ENCODE assay signal across 13 cellular contexts in the genomic region with DNA sequence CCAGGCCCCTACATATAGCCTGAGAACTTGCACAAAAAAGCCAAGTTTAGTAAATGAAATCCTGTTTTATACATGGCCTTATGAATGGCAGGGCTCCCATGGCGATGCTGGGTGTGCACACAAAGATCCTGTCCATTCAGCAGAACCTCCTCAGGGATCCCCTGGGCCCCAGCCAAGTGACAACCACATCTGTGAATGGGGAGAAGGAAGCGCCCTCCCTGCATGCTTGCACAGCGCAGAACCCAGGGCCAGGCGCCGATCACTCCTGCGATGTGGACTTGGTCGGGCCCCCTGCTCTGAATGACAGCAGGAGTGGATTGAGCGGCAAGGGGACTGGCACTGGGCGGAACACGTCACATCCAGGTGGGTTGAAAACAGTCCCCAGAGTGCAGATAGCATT. TPM values are rescaled to one million over a fixed set of nuclear protein-coding genes. Genes with fewer than 3 reads are reported as not detected.
A peak's percentile ranks its signal among the peaks of the same experiment; 100 is the strongest.
DNase-seq lines count a peak whose midpoint lies in the region; ATAC-seq lines count a peak whose summit lies in the region.
"Had no signal": no experiment of that assay in that cellular context is flagged by ENCODE, and none has a peak within 500 bp of the region (broad histone marks: within the 10 kb centered on the region; RNA-seq: fewer than 3 reads in every experiment).

No MANE protein-coding gene starts in this region.

- no peaks in the 10 kb centered on the region for H3K9me3 Mint-ChIP-seq in activated CD8-positive, alpha-beta memory T cell treated with anti-CD3 and anti-CD28 coated beads, Interleukin-2, amount 10 ng/mL, durations not matched to agents 7 days and 5 days (ENCODE audit: low read depth)
- H3K9me3 Mint-ChIP-seq: activated T-helper 17 cell treated with anti-CD3 and anti-CD28 coated beads, Interleukin-2, amount 50 U/mL, for 72 hours; mesothelial cell of epicardium had no signal

- no peaks in the 10 kb centered on the region for H3K9me3 ChIP-seq in NT2/D1 (ENCODE audit: insufficient read depth, low read length)
- H3K9me3 ChIP-seq: ovary had no signal

- H3K27me3 ChIP-seq in NT2/D1 (ENCODE audit: insufficient read depth, insufficient read length) = peaks cover 15% of the 10 kb centered on the region
- H3K27me3 ChIP-seq: ovary had no signal

- DNase-seq in COLO668 (lab: John Stamatoyannopoulos, UW; ENCODE audit: unreplicated experiment) (peak; percentile 7), NT2/D1 (ENCODE audit: low read depth, low spot score) (no peak), head of caudate nucleus (peak in 35 of 42 donors; percentile 32 to 78 (median 58)), posterior vena cava (ENCODE audit: low spot score) (peak; percentile 88), retina (no peak)
- no peak for DNase-seq in activated CD8-positive, alpha-beta memory T cell treated with anti-CD3 and anti-CD28 coated beads, Interleukin-2, amount 10 ng/mL, durations not matched to agents 7 days and 5 days
- DNase-seq: NCI-H1105, NCI-H526 treated with DMSO at 0.1 percent for 48 hours, ovary had no signal

- H3K36me3 ChIP-seq in NT2/D1 (ENCODE audit: insufficient read depth, insufficient read length, low read length) = peaks cover 7% of the 10 kb centered on the region
- H3K36me3 ChIP-seq: ovary had no signal

- intact Hi-C loops in head of caudate nucleus (cut with DNase I) = no loop called here
- intact Hi-C loops in posterior vena cava (cut with DNase I) = no loop called here

- H3K4me1 Mint-ChIP-seq in activated CD8-positive, alpha-beta memory T cell treated with anti-CD3 and anti-CD28 coated beads, Interleukin-2, amount 10 ng/mL, durations not matched to agents 7 days and 5 days = peaks cover 3% of the 10 kb centered on the region
- H3K4me1 Mint-ChIP-seq: activated T-helper 17 cell treated with anti-CD3 and anti-CD28 coated beads, Interleukin-2, amount 50 U/mL, for 72 hours had no signal

- peak overlapping the region; percentile 37 for H3K9ac ChIP-seq in NT2/D1 (ENCODE audit: insufficient read length, low read depth)

- no peaks in the 10 kb centered on the region for H3K36me3 Mint-ChIP-seq in activated CD8-positive, alpha-beta memory T cell treated with anti-CD3 and anti-CD28 coated beads, Interleukin-2, amount 10 ng/mL, durations not matched to agents 7 days and 5 days
- H3K36me3 Mint-ChIP-seq: mesothelial cell of epicardium had no signal

- H3K4me3 ChIP-seq in NT2/D1 (ENCODE audit: insufficient read length, low read depth) = no peak overlapping the region
- H3K4me3 ChIP-seq: ovary had no signal

- CTCF ChIA-PET in activated CD8-positive, alpha-beta memory T cell treated with anti-CD3 and anti-CD28 coated beads, Interleukin-2, amount 10 ng/mL, durations not matched to agents 7 days and 5 days (lab: Charles Lee) = interaction anchor here (1.2 to 1.4 kb wide), 2 partner anchors 35 to 37 kb away, joined by 3 to 6 read pairs; no protein-coding TSS in a partner anchor

- no peak overlapping the region for H3K4me3 Mint-ChIP-seq in activated CD8-positive, alpha-beta memory T cell treated with anti-CD3 and anti-CD28 coated beads, Interleukin-2, amount 10 ng/mL, durations not matched to agents 7 days and 5 days
- H3K4me3 Mint-ChIP-seq: activated T-helper 17 cell treated with anti-CD3 and anti-CD28 coated beads, Interleukin-2, amount 50 U/mL, for 72 hours; mesothelial cell of epicardium had no signal

- no peak overlapping the region for H3K27ac Mint-ChIP-seq in activated CD8-positive, alpha-beta memory T cell treated with anti-CD3 and anti-CD28 coated beads, Interleukin-2, amount 10 ng/mL, durations not matched to agents 7 days and 5 days
- H3K27ac Mint-ChIP-seq: activated T-helper 17 cell treated with anti-CD3 and anti-CD28 coated beads, Interleukin-2, amount 50 U/mL, for 72 hours; mesothelial cell of epicardium had no signal

- H3K27me3 Mint-ChIP-seq in activated CD8-positive, alpha-beta memory T cell treated with anti-CD3 and anti-CD28 coated beads, Interleukin-2, amount 10 ng/mL, durations not matched to agents 7 days and 5 days = peaks cover 9% of the 10 kb centered on the region

- ATAC-seq in GM19455 (IDR thresholded peaks at IDR 0.05; ENCODE audit: unreplicated experiment) = no peak
- ATAC-seq in activated CD8-positive, alpha-beta memory T cell treated with anti-CD3 and anti-CD28 coated beads, Interleukin-2, amount 10 ng/mL, durations not matched to agents 7 days and 5 days = no peak
- ATAC-seq: activated T-helper 17 cell treated with anti-CD3 and anti-CD28 coated beads, Interleukin-2, amount 50 U/mL, for 72 hours had no signal

- peaks cover 29% of the 10 kb centered on the region for H3K4me1 ChIP-seq in NT2/D1 (ENCODE audit: insufficient read depth, insufficient read length)

RNA-seq across cellular contexts. Expression of a gene that starts 4.5 kb away (rescaled TPM):
- total RNA-seq in posterior vena cava = 10 to 100 TPM; 15.7 to 16.2 TPM
- total RNA-seq in activated CD8-positive, alpha-beta memory T cell treated with anti-CD3 and anti-CD28 coated beads, Interleukin-2, amount 10 ng/mL, durations not matched to agents 7 days and 5 days = 1 to 10 TPM in 1 of 2 experiments, not detected in 1; 1.4 TPM

RNA-seq across cellular contexts. Expression of a gene that starts 23.4 kb away (rescaled TPM):
- 10 to 100 TPM; 38.2 to 55.6 TPM for total RNA-seq in posterior vena cava
- total RNA-seq in activated CD8-positive, alpha-beta memory T cell treated with anti-CD3 and anti-CD28 coated beads, Interleukin-2, amount 10 ng/mL, durations not matched to agents 7 days and 5 days = 10 to 100 TPM; 81.4 to 87.2 TPM

RNA-seq across cellular contexts. Expression of a gene that starts 44.3 kb away (rescaled TPM):
- not detected for total RNA-seq in posterior vena cava
- total RNA-seq in activated CD8-positive, alpha-beta memory T cell treated with anti-CD3 and anti-CD28 coated beads, Interleukin-2, amount 10 ng/mL, durations not matched to agents 7 days and 5 days = 1 to 10 TPM; 1.1 TPM
- total RNA-seq: ureter had no signal

RNA-seq across cellular contexts. Expression of a gene that starts 48.5 kb away (rescaled TPM):
- total RNA-seq in posterior vena cava = 1 to 10 TPM; 6.0 to 6.1 TPM
- total RNA-seq in activated CD8-positive, alpha-beta memory T cell treated with anti-CD3 and anti-CD28 coated beads, Interleukin-2, amount 10 ng/mL, durations not matched to agents 7 days and 5 days = 10 to 100 TPM; 79.8 to 89.5 TPM

Comparison
In these comparisons a context has a peak if more than half of its experiments do, and no peak if none do; other contexts are left out.
1. DNase-seq: peak in COLO668 (single experiment), head of caudate nucleus (35 of 42) and posterior vena cava (single experiment); none in NT2/D1 (single experiment), activated CD8-positive, alpha-beta memory T cell treated with anti-CD3 and anti-CD28 coated beads, Interleukin-2, amount 10 ng/mL, durations not matched to agents 7 days and 5 days (single experiment) and retina (single experiment).
2. RNA of a gene that starts 4.5 kb away (total RNA-seq): 15.7 to 16.2 TPM in posterior vena cava; 1.4 TPM in activated CD8-positive, alpha-beta memory T cell treated with anti-CD3 and anti-CD28 coated beads, Interleukin-2, amount 10 ng/mL, durations not matched to agents 7 days and 5 days; every median in the first group is over 4 times any median in the second.